ENCODE assay signal across 8 cellular contexts in the genomic region with DNA sequence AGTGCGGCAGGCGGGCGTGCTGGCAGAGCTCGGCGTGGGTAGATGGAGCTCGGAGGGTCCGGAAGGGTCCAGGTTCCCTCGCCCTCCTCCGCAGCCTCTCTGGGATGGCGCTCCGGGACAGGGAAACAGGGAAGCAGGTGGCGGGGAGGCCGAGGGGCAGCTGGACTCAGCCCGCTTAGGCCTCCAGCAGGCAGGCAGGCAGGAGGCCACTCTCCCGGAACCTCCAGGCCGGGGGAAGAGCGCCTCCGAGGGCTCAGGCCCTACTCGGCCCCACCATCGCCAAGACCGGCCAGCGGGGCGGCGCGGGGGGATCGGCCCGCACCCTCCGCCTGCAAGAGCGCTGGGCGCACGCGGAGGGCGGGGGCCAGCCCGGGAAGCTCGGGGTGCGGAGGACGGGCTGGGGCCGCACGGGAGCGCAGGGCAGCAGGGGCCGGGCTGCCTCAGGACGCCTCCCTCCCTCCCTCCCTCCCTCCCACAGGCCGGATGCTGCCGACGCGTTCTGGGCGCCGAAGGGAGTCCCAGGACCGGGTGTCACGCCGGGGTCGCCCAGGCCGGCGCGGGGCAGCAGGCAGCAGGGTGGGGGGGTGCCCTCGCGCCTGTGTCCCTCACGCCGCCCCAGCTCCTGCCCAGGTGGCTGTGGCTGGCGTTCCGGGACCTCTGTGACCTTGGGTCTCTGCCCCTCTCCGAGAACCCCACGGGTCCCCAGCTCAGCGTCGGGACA. TPM values are rescaled to one million over a fixed set of nuclear protein-coding genes. Genes with fewer than 3 reads are reported as not detected.
A peak's percentile ranks its signal among the peaks of the same experiment; 100 is the strongest.
DNase-seq lines count a peak whose midpoint lies in the region; ATAC-seq and TF ChIP-seq lines count a peak whose summit lies in the region.

No MANE protein-coding gene starts in this region.

- intact Hi-C loops in CD8-positive, alpha-beta T cell (cut with DNase I, micrococcal nuclease): loop anchor here in 1 of 2 experiments (1.0 to 10.0 kb wide), 2 partner anchors 15 to 169 kb away; a partner anchor contains a TSS

- H3K27ac ChIP-seq in CD8-positive, alpha-beta T cell (ENCODE audit: low read depth, low read length): peak overlapping the region; percentile 60
- H3K27ac ChIP-seq in neutrophil: peak overlapping the region; percentile 90

- peak in 2 of 7 experiments; percentile 30 to 38 for DNase-seq in CD8-positive, alpha-beta T cell
- DNase-seq in activated CD4-positive, alpha-beta T cell treated with anti-CD3 and anti-CD28 coated beads, Interleukin-2, amount 50 U/mL, for 48 hours: peak; percentile 40 to 49
- DNase-seq in fibroblast of the aortic adventitia (ENCODE audit: low read depth): no peak
- no peak for DNase-seq in NCI-H1048 (lab: John Stamatoyannopoulos, UW)

- no peaks in the 10 kb centered on the region for H3K9me3 Mint-ChIP-seq in CD8-positive, alpha-beta T cell

- TF ChIP-seq CTCF in CD8-positive, alpha-beta T cell (IDR thresholded peaks at IDR 0.05): no peak
- TF ChIP-seq CTCF in fibroblast of the aortic adventitia (IDR thresholded peaks at IDR 0.05; ENCODE audit: insufficient read depth, low read length) (no peak), neutrophil (IDR thresholded peaks at IDR 0.05) (no peak)

- peaks cover 29% of the 10 kb centered on the region for H3K4me1 Mint-ChIP-seq in CD8-positive, alpha-beta T cell (ENCODE audit: low read depth)

- peaks cover 6% of the 10 kb centered on the region for H3K36me3 Mint-ChIP-seq in CD8-positive, alpha-beta T cell

- H3K9me3 ChIP-seq in CD8-positive, alpha-beta T cell (ENCODE audit: low read length): no peaks in the 10 kb centered on the region
- H3K9me3 ChIP-seq in neutrophil: no peaks in the 10 kb centered on the region

- CTCF ChIA-PET in CD8-positive, alpha-beta T cell (lab: Charles Lee): interaction anchor here (1.1 kb wide), 1 partner anchor 101 kb away, joined by 3 read pairs; no protein-coding TSS in a partner anchor

- peak; percentile 3 for ATAC-seq in CD8-positive, alpha-beta T cell
- ATAC-seq in GM19351 (IDR thresholded peaks at IDR 0.05; ENCODE audit: unreplicated experiment): peak; percentile 24
- ATAC-seq in HG03521 (IDR thresholded peaks at IDR 0.05; ENCODE audit: unreplicated experiment): peak; percentile 10
- no peak for ATAC-seq in GM18873 (IDR thresholded peaks at IDR 0.05; ENCODE audit: low FRiP score, unreplicated experiment)

- H3K36me3 ChIP-seq in CD8-positive, alpha-beta T cell (ENCODE audit: insufficient read depth, low read length): no peaks in the 10 kb centered on the region
- peaks cover 6% of the 10 kb centered on the region for H3K36me3 ChIP-seq in neutrophil

- H3K4me3 Mint-ChIP-seq in CD8-positive, alpha-beta T cell: peak overlapping the region; percentile 85

- POLR2A ChIA-PET in CD8-positive, alpha-beta T cell (lab: Charles Lee): interaction anchor here (1.0 to 2.7 kb wide), 7 partner anchors 10 to 182 kb away, joined by 3 to 11 read pairs (median 5); a partner anchor contains a TSS

- H3K27me3 Mint-ChIP-seq in CD8-positive, alpha-beta T cell (ENCODE audit: low read depth): no peaks in the 10 kb centered on the region

- peak overlapping the region; percentile 86 for H3K27ac Mint-ChIP-seq in CD8-positive, alpha-beta T cell

- H3K4me1 ChIP-seq in CD8-positive, alpha-beta T cell (ENCODE audit: insufficient read depth, low read length): peaks cover 33% of the 10 kb centered on the region
- peaks cover 48 to 61% of the 10 kb centered on the region in 2 experiments for H3K4me1 ChIP-seq in neutrophil (ENCODE audit: control insufficient read depth in 1 of 2, insufficient read depth in 1 of 2, low read depth in 1 of 2, low read length in 1 of 2)

- H3K27me3 ChIP-seq in CD8-positive, alpha-beta T cell (ENCODE audit: insufficient read depth, low read length): no peaks in the 10 kb centered on the region
- no peaks in the 10 kb centered on the region for H3K27me3 ChIP-seq in neutrophil

- peak overlapping the region; percentile 67 for H3K4me3 ChIP-seq in CD8-positive, alpha-beta T cell (ENCODE audit: low read depth, low read length)
- H3K4me3 ChIP-seq in fibroblast of the aortic adventitia (ENCODE audit: low read depth, low read length): peak overlapping the region; percentile 82
- peak overlapping the region; percentile 69 to 89 for H3K4me3 ChIP-seq in neutrophil (ENCODE audit: low read depth in 1 of 2, low read length in 1 of 2)

RNA-seq across cellular contexts. Expression of a gene that starts 1.0 kb away (rescaled TPM):
- 100 to 1,000 TPM; 113 to 126 TPM for total RNA-seq in CD8-positive, alpha-beta T cell
- 106 and 141 TPM in 2 replicates for total RNA-seq in fibroblast of the aortic adventitia (ENCODE audit: low replicate concordance)

RNA-seq across cellular contexts. Expression of a gene that starts 11.9 kb away (rescaled TPM):
- 1 to 10 TPM; 3.2 to 4.8 TPM for total RNA-seq in CD8-positive, alpha-beta T cell
- 1.5 and 3.3 TPM in 2 replicates for total RNA-seq in fibroblast of the aortic adventitia (ENCODE audit: low replicate concordance)

RNA-seq across cellular contexts. Expression of a gene that starts 15.0 kb away (rescaled TPM):
- total RNA-seq in CD8-positive, alpha-beta T cell: 100 to 1,000 TPM; 398 to 438 TPM
- 596 and 1,869 TPM in 2 replicates for total RNA-seq in fibroblast of the aortic adventitia (ENCODE audit: low replicate concordance)

RNA-seq across cellular contexts. Expression of a gene that starts 52.9 kb away (rescaled TPM):
- total RNA-seq in CD8-positive, alpha-beta T cell: 10 to 100 TPM; 30.0 to 38.5 TPM
- 3.5 and 11.0 TPM in 2 replicates for total RNA-seq in fibroblast of the aortic adventitia (ENCODE audit: low replicate concordance)

Comparison
In these comparisons a context has a peak if more than half of its experiments do, and no peak if none do; other contexts are left out.
1. DNase-seq: peak in activated CD4-positive, alpha-beta T cell treated with anti-CD3 and anti-CD28 coated beads, Interleukin-2, amount 50 U/mL, for 48 hours (2 of 2); none in fibroblast of the aortic adventitia (single experiment) and NCI-H1048 (single experiment).
2. Peak in every context shown above with its lines, with median percentiles within 50 percentile points of each other: H3K4me3 ChIP-seq.